ENCODE assay signal across 11 cellular contexts in the genomic region with DNA sequence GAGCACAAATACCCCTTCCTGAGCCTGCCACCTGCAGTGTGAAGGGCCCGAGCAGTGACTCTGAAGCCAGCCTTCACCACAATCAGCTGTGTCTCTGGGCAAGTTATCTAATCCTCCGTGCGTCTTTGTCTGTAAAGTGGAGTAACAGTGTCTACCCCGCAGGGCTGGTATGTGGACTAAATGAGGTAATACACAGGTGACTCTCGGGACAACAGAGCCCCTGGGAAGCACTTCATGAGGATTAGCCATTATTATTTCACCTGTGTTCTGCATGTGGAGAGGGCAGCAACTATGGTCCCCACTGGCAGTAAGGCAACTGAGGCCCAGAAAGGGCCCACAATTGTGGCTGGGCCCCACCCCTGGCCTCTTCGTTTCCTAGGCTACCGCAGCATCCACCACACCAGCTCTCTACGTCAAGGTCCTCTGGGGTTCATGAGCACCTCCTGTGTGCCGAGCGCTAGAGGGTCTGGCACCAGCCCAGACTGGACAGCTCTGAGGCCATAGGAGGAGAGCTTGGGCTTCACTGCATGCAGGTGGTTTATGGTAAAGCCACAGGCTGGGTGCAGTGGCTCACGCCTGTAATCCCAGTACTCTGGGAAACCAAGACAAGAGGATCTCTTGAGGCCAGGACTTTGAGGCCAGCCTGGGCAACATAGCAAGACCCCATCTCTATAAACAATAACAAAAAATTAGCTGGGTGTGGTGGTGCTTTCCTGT. TPM values are rescaled to one million over a fixed set of nuclear protein-coding genes. Genes with fewer than 3 reads are reported as not detected.
A peak's percentile ranks its signal among the peaks of the same experiment; 100 is the strongest.
DNase-seq lines count a peak whose midpoint lies in the region; ATAC-seq and TF ChIP-seq lines count a peak whose summit lies in the region.
"Had no signal": no experiment of that assay in that cellular context is flagged by ENCODE, and none has a peak within 500 bp of the region (broad histone marks: within the 10 kb centered on the region; RNA-seq: fewer than 3 reads in every experiment).

No MANE protein-coding gene starts in this region.

- H3K9me2 ChIP-seq in OCI-LY1 (ENCODE audit: low read depth, low read length), result no peaks in the 10 kb centered on the region

- peak; percentile 2 for DNase-seq in activated CD4-positive, alpha-beta memory T cell treated with anti-CD3 and anti-CD28 coated beads for 36 hours
- no peak for DNase-seq in activated CD4-positive, alpha-beta memory T cell treated with anti-CD3 and anti-CD28 coated beads, Interleukin-2, amount 10 ng/mL, durations not matched to agents 7 days and 5 days
- DNase-seq in AML-193 (lab: John Stamatoyannopoulos, UW), result no peak
- no peak for DNase-seq in kidney tubule cell (ENCODE audit: low spot score)
- DNase-seq: effector CD4-positive, alpha-beta T cell had no signal

- H3K27ac ChIP-seq in OCI-LY1 (ENCODE audit: low read depth, low read length, poor library complexity, severe bottlenecking), result peak overlapping the region; percentile 78
- H3K27ac ChIP-seq: A549, SK-N-MC had no signal

- H3K9me3 Mint-ChIP-seq in activated CD4-positive, alpha-beta memory T cell treated with anti-CD3 and anti-CD28 coated beads for 36 hours, result no peaks in the 10 kb centered on the region
- no peaks in the 10 kb centered on the region for H3K9me3 Mint-ChIP-seq in activated CD4-positive, alpha-beta memory T cell treated with anti-CD3 and anti-CD28 coated beads, Interleukin-2, amount 10 ng/mL, durations not matched to agents 7 days and 5 days
- H3K9me3 Mint-ChIP-seq in dendritic cell treated with granulocyte-macrophage colony-stimulating factor and Interleukin-4, amounts not matched to agents 40 ng/mL and 50 ng/mL, for 4 days, result no peaks in the 10 kb centered on the region
- H3K9me3 Mint-ChIP-seq in stimulated activated memory B cell treated with anti-CD40 and anti-IgM and Interleukin-4, amounts not matched to agents 10 μg/mL and 1 μg/mL and 100 μg/mL, for 72 hours, result no peaks in the 10 kb centered on the region

- H4K20me1 ChIP-seq in OCI-LY1 (ENCODE audit: insufficient read depth, low read length), result no peaks in the 10 kb centered on the region

- no peaks in the 10 kb centered on the region for H3K36me3 Mint-ChIP-seq in activated CD4-positive, alpha-beta memory T cell treated with anti-CD3 and anti-CD28 coated beads for 36 hours
- no peaks in the 10 kb centered on the region for H3K36me3 Mint-ChIP-seq in activated CD4-positive, alpha-beta memory T cell treated with anti-CD3 and anti-CD28 coated beads, Interleukin-2, amount 10 ng/mL, durations not matched to agents 7 days and 5 days (ENCODE audit: low read depth)
- H3K36me3 Mint-ChIP-seq in dendritic cell treated with granulocyte-macrophage colony-stimulating factor and Interleukin-4, amounts not matched to agents 40 ng/mL and 50 ng/mL, for 4 days (ENCODE audit: low read depth), result peaks cover 6% of the 10 kb centered on the region
- peaks cover 5% of the 10 kb centered on the region for H3K36me3 Mint-ChIP-seq in stimulated activated memory B cell treated with anti-CD40 and anti-IgM and Interleukin-4, amounts not matched to agents 10 μg/mL and 1 μg/mL and 100 μg/mL, for 72 hours

- POLR2A ChIA-PET in activated CD4-positive, alpha-beta memory T cell treated with anti-CD3 and anti-CD28 coated beads for 36 hours (lab: Charles Lee), result interaction anchor here (1.5 kb wide), 1 partner anchor 43 kb away, joined by 5 read pairs; no protein-coding TSS in a partner anchor
- POLR2A ChIA-PET in activated CD4-positive, alpha-beta memory T cell treated with anti-CD3 and anti-CD28 coated beads, Interleukin-2, amount 10 ng/mL, durations not matched to agents 7 days and 5 days (lab: Charles Lee), result interaction anchor here (1.0 to 2.3 kb wide), 5 partner anchors 9 to 45 kb away, joined by 3 to 30 read pairs (median 6); partner anchors contain the start of gene LRP8

- H3K27ac Mint-ChIP-seq in activated CD4-positive, alpha-beta memory T cell treated with anti-CD3 and anti-CD28 coated beads for 36 hours, result no peak overlapping the region
- no peak overlapping the region for H3K27ac Mint-ChIP-seq in activated CD4-positive, alpha-beta memory T cell treated with anti-CD3 and anti-CD28 coated beads, Interleukin-2, amount 10 ng/mL, durations not matched to agents 7 days and 5 days
- peak overlapping the region; percentile 93 for H3K27ac Mint-ChIP-seq in dendritic cell treated with granulocyte-macrophage colony-stimulating factor and Interleukin-4, amounts not matched to agents 40 ng/mL and 50 ng/mL, for 4 days
- peak overlapping the region; percentile 95 for H3K27ac Mint-ChIP-seq in stimulated activated memory B cell treated with anti-CD40 and anti-IgM and Interleukin-4, amounts not matched to agents 10 μg/mL and 1 μg/mL and 100 μg/mL, for 72 hours

- intact Hi-C loops in activated CD4-positive, alpha-beta memory T cell treated with anti-CD3 and anti-CD28 coated beads for 36 hours (cut with micrococcal nuclease), result loop anchor here (2.0 kb wide), 1 partner anchor 74 kb away; no protein-coding TSS in a partner anchor
- intact Hi-C loops in dendritic cell treated with granulocyte-macrophage colony-stimulating factor and Interleukin-4, amounts not matched to agents 40 ng/mL and 50 ng/mL, for 4 days (cut with micrococcal nuclease), result no loop called here

- H3K4me3 ChIP-seq in OCI-LY1 (ENCODE audit: low read depth, low read length, poor library complexity, severe bottlenecking), result no peak overlapping the region
- H3K4me3 ChIP-seq: A549, SK-N-MC had no signal

- H2AFZ ChIP-seq in OCI-LY1 (ENCODE audit: low read length), result no peak overlapping the region

- TF ChIP-seq CTCF in OCI-LY1 (IDR thresholded peaks at IDR 0.05; ENCODE audit: low read length), result no peak

- no peak overlapping the region; the same call in 1 of the 2 replicates for H3K9ac ChIP-seq in OCI-LY1 (ENCODE audit: low read length)

- H3K4me2 ChIP-seq in OCI-LY1 (ENCODE audit: low read length), result no peak overlapping the region
- H3K4me2 ChIP-seq: A549 had no signal

- no peaks in the 10 kb centered on the region for H3F3A ChIP-seq in OCI-LY1 (ENCODE audit: insufficient read depth, low read length)

- H3K4me1 Mint-ChIP-seq in activated CD4-positive, alpha-beta memory T cell treated with anti-CD3 and anti-CD28 coated beads for 36 hours (ENCODE audit: low read depth), result peaks cover 18% of the 10 kb centered on the region
- peaks cover 20% of the 10 kb centered on the region for H3K4me1 Mint-ChIP-seq in activated CD4-positive, alpha-beta memory T cell treated with anti-CD3 and anti-CD28 coated beads, Interleukin-2, amount 10 ng/mL, durations not matched to agents 7 days and 5 days
- H3K4me1 Mint-ChIP-seq in dendritic cell treated with granulocyte-macrophage colony-stimulating factor and Interleukin-4, amounts not matched to agents 40 ng/mL and 50 ng/mL, for 4 days (ENCODE audit: low read depth), result peaks cover 49% of the 10 kb centered on the region
- H3K4me1 Mint-ChIP-seq in stimulated activated memory B cell treated with anti-CD40 and anti-IgM and Interleukin-4, amounts not matched to agents 10 μg/mL and 1 μg/mL and 100 μg/mL, for 72 hours, result peaks cover 46% of the 10 kb centered on the region

- H3K4me1 ChIP-seq in OCI-LY1 (ENCODE audit: insufficient read depth, low read length, severe bottlenecking), result peaks cover 31% of the 10 kb centered on the region
- H3K4me1 ChIP-seq: A549 had no signal

- H3K9me3 ChIP-seq in OCI-LY1 (ENCODE audit: low read length), result no peaks in the 10 kb centered on the region
- H3K9me3 ChIP-seq: A549 had no signal

- H3K4me3 Mint-ChIP-seq in activated CD4-positive, alpha-beta memory T cell treated with anti-CD3 and anti-CD28 coated beads for 36 hours, result no peak overlapping the region
- no peak overlapping the region for H3K4me3 Mint-ChIP-seq in activated CD4-positive, alpha-beta memory T cell treated with anti-CD3 and anti-CD28 coated beads, Interleukin-2, amount 10 ng/mL, durations not matched to agents 7 days and 5 days
- H3K4me3 Mint-ChIP-seq in dendritic cell treated with granulocyte-macrophage colony-stimulating factor and Interleukin-4, amounts not matched to agents 40 ng/mL and 50 ng/mL, for 4 days, result no peak overlapping the region
- H3K4me3 Mint-ChIP-seq in stimulated activated memory B cell treated with anti-CD40 and anti-IgM and Interleukin-4, amounts not matched to agents 10 μg/mL and 1 μg/mL and 100 μg/mL, for 72 hours, result no peak overlapping the region

- no peaks in the 10 kb centered on the region; the same call in 1 of the 2 replicates for H3K27me3 ChIP-seq in OCI-LY1 (ENCODE audit: insufficient read depth, low read length)

- H3K27me3 Mint-ChIP-seq in activated CD4-positive, alpha-beta memory T cell treated with anti-CD3 and anti-CD28 coated beads for 36 hours, result no peaks in the 10 kb centered on the region
- no peaks in the 10 kb centered on the region for H3K27me3 Mint-ChIP-seq in activated CD4-positive, alpha-beta memory T cell treated with anti-CD3 and anti-CD28 coated beads, Interleukin-2, amount 10 ng/mL, durations not matched to agents 7 days and 5 days
- no peaks in the 10 kb centered on the region for H3K27me3 Mint-ChIP-seq in dendritic cell treated with granulocyte-macrophage colony-stimulating factor and Interleukin-4, amounts not matched to agents 40 ng/mL and 50 ng/mL, for 4 days
- no peaks in the 10 kb centered on the region for H3K27me3 Mint-ChIP-seq in stimulated activated memory B cell treated with anti-CD40 and anti-IgM and Interleukin-4, amounts not matched to agents 10 μg/mL and 1 μg/mL and 100 μg/mL, for 72 hours

- no peaks in the 10 kb centered on the region for H3K36me3 ChIP-seq in OCI-LY1 (ENCODE audit: insufficient read depth, low read length)

- no peak for ATAC-seq in stimulated activated memory B cell treated with anti-CD40 and anti-IgM and Interleukin-4, amounts not matched to agents 10 μg/mL and 1 μg/mL and 100 μg/mL, for 72 hours
- ATAC-seq in HG02759 (IDR thresholded peaks at IDR 0.05; ENCODE audit: unreplicated experiment), result no peak
- ATAC-seq: A549 had no signal

- CTCF ChIA-PET in activated CD4-positive, alpha-beta memory T cell treated with anti-CD3 and anti-CD28 coated beads for 36 hours (lab: Charles Lee), result interaction anchor here (1.3 to 1.9 kb wide), 3 partner anchors 24 to 91 kb away, joined by 4 to 8 read pairs (median 7); no protein-coding TSS in a partner anchor
- CTCF ChIA-PET in activated CD4-positive, alpha-beta memory T cell treated with anti-CD3 and anti-CD28 coated beads, Interleukin-2, amount 10 ng/mL, durations not matched to agents 7 days and 5 days (lab: Charles Lee), result interaction anchor here (1.0 to 2.4 kb wide), 2 partner anchors 24 to 91 kb away, joined by 4 to 12 read pairs; no protein-coding TSS in a partner anchor

- H3K79me2 ChIP-seq in OCI-LY1 (ENCODE audit: insufficient read depth, low read length), result no peaks in the 10 kb centered on the region

RNA-seq across cellular contexts. Expression of gene LRP8, which starts 41.3 kb away (rescaled TPM):
- total RNA-seq in activated CD4-positive, alpha-beta memory T cell treated with anti-CD3 and anti-CD28 coated beads for 36 hours, result 10 to 100 TPM; 38.6 to 38.8 TPM
- 10 to 100 TPM; 51.5 to 52.7 TPM for total RNA-seq in activated CD4-positive, alpha-beta memory T cell treated with anti-CD3 and anti-CD28 coated beads, Interleukin-2, amount 10 ng/mL, durations not matched to agents 7 days and 5 days

Comparison
In these comparisons a context has a peak if more than half of its experiments do, and no peak if none do; other contexts are left out.
1. H3K27ac Mint-ChIP-seq: peak in dendritic cell treated with granulocyte-macrophage colony-stimulating factor and Interleukin-4, amounts not matched to agents 40 ng/mL and 50 ng/mL, for 4 days (single experiment) and stimulated activated memory B cell treated with anti-CD40 and anti-IgM and Interleukin-4, amounts not matched to agents 10 μg/mL and 1 μg/mL and 100 μg/mL, for 72 hours (single experiment); none in activated CD4-positive, alpha-beta memory T cell treated with anti-CD3 and anti-CD28 coated beads for 36 hours (single experiment) and activated CD4-positive, alpha-beta memory T cell treated with anti-CD3 and anti-CD28 coated beads, Interleukin-2, amount 10 ng/mL, durations not matched to agents 7 days and 5 days (single experiment).